In the genomic region with DNA sequence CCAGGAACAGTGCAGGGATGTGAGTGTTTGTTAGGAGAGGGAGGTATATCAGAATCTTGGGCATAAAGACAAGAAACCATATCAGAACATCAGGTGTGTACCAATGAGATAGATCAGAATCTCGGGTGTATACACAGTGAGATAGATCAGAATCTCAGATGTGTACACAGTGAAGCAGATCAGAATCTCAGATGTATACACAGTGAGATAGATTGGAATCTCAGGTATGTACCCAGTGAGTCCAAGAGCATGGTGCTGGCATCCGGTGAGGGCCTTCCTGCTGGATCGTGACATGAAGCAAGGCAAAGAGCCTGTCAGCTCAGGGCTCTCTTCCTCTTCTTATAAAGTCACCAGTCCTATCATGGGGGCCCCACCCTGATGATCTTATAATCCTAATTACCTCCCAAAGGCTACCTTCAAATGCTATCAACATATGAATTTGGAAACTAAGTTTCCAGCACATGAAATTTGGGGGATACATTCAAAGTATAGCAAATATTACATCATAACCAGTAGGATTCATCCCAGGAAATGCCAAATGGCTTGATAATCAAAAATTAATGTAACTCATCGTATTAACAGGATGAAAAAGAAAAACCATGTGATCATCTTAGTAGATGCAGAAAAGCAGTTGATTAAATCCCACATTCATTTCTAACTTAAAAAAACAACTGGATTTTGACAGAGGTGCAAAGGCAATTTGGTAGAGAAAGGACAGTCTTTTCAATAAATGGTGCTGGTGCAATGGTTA, we compare ENCODE assay signal across 23 cellular contexts.
"Had no signal": no experiment of that assay in that cellular context is flagged by ENCODE, and none has a peak within 500 bp of the region (broad histone marks: within the 10 kb centered on the region; RNA-seq: fewer than 3 reads in every experiment).

No MANE protein-coding gene starts in this region.

- H3K9me3 ChIP-seq: testis had no signal

- H3K4me3 ChIP-seq: coronary artery, left lung, sigmoid colon, smooth muscle cell, testis had no signal

- H3K4me2 ChIP-seq: smooth muscle cell had no signal

- DNase-seq: activated CD4-positive, alpha-beta T cell treated with anti-CD3 and anti-CD28 coated beads, Interleukin-2, amount 50 U/mL, for 48 hours; activated naive CD4-positive, alpha-beta T cell treated with Interleukin-2 at 50 U/mL for 16 hours; activated naive CD8-positive, alpha-beta T cell treated with anti-CD3 and anti-CD28 coated beads for 36 hours; activated T-cell treated with anti-CD3 and anti-CD28 coated beads, Interleukin-2, amount 50 U/mL, for 48 hours; kidney; left lung; naive thymus-derived CD8-positive, alpha-beta T cell; retina; sigmoid colon; stimulated activated CD4-positive, alpha-beta T cell treated with anti-CD3 and anti-CD28 coated beads, Interleukin-15, amount 100 ng/mL, for 24 hours; stimulated activated CD4-positive, alpha-beta T cell treated with anti-CD3 and anti-CD28 coated beads, Interleukin-2, amount 100 ng/mL, for 48 hours; stimulated activated CD8-positive, alpha-beta memory T cell treated with anti-CD3 and anti-CD28 coated beads, Interleukin-4, amount 100 ng/mL, for 48 hours; stimulated activated naive CD4-positive, alpha-beta T cell; T-helper 9 cell; testis had no signal

- H3K27ac ChIP-seq: coronary artery, left lung, sigmoid colon, testis had no signal

- H3K4me3 Mint-ChIP-seq: activated naive CD8-positive, alpha-beta T cell treated with anti-CD3 and anti-CD28 coated beads for 36 hours; central memory CD8-positive, alpha-beta T cell; mesothelial cell of epicardium; naive thymus-derived CD8-positive, alpha-beta T cell; type B pancreatic cell; WTC11 had no signal

- ATAC-seq: left lung; naive thymus-derived CD8-positive, alpha-beta T cell; WTC11 had no signal

- H3K4me1 Mint-ChIP-seq: activated naive CD8-positive, alpha-beta T cell treated with anti-CD3 and anti-CD28 coated beads for 36 hours; mesothelial cell of epicardium; WTC11 had no signal

- FAIRE-seq: astrocyte, kidney had no signal

- H3K4me1 ChIP-seq: left lung, sigmoid colon, testis had no signal

- H3K27me3 Mint-ChIP-seq: activated naive CD8-positive, alpha-beta T cell treated with anti-CD3 and anti-CD28 coated beads for 36 hours; central memory CD8-positive, alpha-beta T cell; naive thymus-derived CD8-positive, alpha-beta T cell; progenitor cell of endocrine pancreas; type B pancreatic cell had no signal

- H3K27ac Mint-ChIP-seq: activated naive CD8-positive, alpha-beta T cell treated with anti-CD3 and anti-CD28 coated beads for 36 hours; mesothelial cell of epicardium; progenitor cell of endocrine pancreas; type B pancreatic cell; WTC11 had no signal
